ENCODE assay signal across 11 cellular contexts in the genomic region with DNA sequence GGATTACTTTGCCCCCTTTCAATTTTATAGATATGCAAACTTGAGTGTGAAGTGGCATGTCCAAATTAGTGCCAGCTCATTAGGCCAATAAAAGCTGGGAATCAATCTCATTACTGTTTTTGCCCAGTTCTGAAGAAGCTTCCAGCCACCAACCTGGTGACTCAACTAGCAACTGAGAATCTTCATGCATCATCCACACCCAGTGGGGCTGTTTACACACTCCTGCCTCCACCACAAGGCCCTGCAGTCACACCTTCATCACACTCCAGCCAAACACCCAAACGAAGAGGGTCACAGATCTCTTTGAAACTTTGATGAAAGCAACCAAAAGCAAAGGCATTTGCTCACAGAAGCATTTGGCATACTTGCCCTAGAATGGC. TPM values are rescaled to one million over a fixed set of nuclear protein-coding genes. Genes with fewer than 3 reads are reported as not detected.
DNase-seq lines count a peak whose midpoint lies in the region; ATAC-seq and TF ChIP-seq lines count a peak whose summit lies in the region.
"Had no signal": no experiment of that assay in that cellular context is flagged by ENCODE, and none has a peak within 500 bp of the region (broad histone marks: within the 10 kb centered on the region; RNA-seq: fewer than 3 reads in every experiment).

No MANE protein-coding gene starts in this region.

- H3K36me3 ChIP-seq in RWPE2 (ENCODE audit: low read depth), result no peaks in the 10 kb centered on the region
- H3K36me3 ChIP-seq: prostate gland had no signal

- H3K9me3 ChIP-seq in RWPE2 (ENCODE audit: severe bottlenecking), result no peaks in the 10 kb centered on the region
- H3K9me3 ChIP-seq: prostate gland had no signal

- no peak overlapping the region for H3K27ac Mint-ChIP-seq in activated CD4-positive, alpha-beta memory T cell treated with anti-CD3 and anti-CD28 coated beads for 36 hours
- H3K27ac Mint-ChIP-seq in activated CD4-positive, alpha-beta memory T cell treated with anti-CD3 and anti-CD28 coated beads, Interleukin-2, amount 10 ng/mL, durations not matched to agents 7 days and 5 days, result no peak overlapping the region
- no peak overlapping the region for H3K27ac Mint-ChIP-seq in stimulated activated effector memory CD8-positive, alpha-beta T cell treated with anti-CD3 and anti-CD28 coated beads, Interleukin-12 subunit alpha, Interleukin-12 subunit beta, amount 100 ng/mL, for 72 hours
- H3K27ac Mint-ChIP-seq: activated naive CD8-positive, alpha-beta T cell treated with anti-CD3 and anti-CD28 coated beads, Interleukin-2, amount 10 ng/mL, durations not matched to agents 7 days and 5 days had no signal

- ATAC-seq in RWPE2 (ENCODE audit: low read depth), result peak; percentile 52; the same call in 2 of the 3 replicates
- peak; percentile 75 for ATAC-seq in stimulated activated effector memory CD8-positive, alpha-beta T cell treated with anti-CD3 and anti-CD28 coated beads, Interleukin-12 subunit alpha, Interleukin-12 subunit beta, amount 100 ng/mL, for 72 hours
- ATAC-seq in GM21390 (IDR thresholded peaks at IDR 0.05; ENCODE audit: unreplicated experiment), result no peak
- ATAC-seq: Panc1 had no signal

- TF ChIP-seq CTCF in RWPE2 (IDR thresholded peaks at IDR 0.05; ENCODE audit: poor library complexity, severe bottlenecking), result no peak

- H3K27ac ChIP-seq in RWPE2 (ENCODE audit: poor library complexity, severe bottlenecking), result no peak overlapping the region
- H3K27ac ChIP-seq: prostate gland had no signal

- H3K36me3 Mint-ChIP-seq in activated CD4-positive, alpha-beta memory T cell treated with anti-CD3 and anti-CD28 coated beads for 36 hours, result no peaks in the 10 kb centered on the region
- H3K36me3 Mint-ChIP-seq in activated CD4-positive, alpha-beta memory T cell treated with anti-CD3 and anti-CD28 coated beads, Interleukin-2, amount 10 ng/mL, durations not matched to agents 7 days and 5 days (ENCODE audit: low read depth), result no peaks in the 10 kb centered on the region
- H3K36me3 Mint-ChIP-seq in stimulated activated effector memory CD8-positive, alpha-beta T cell treated with anti-CD3 and anti-CD28 coated beads, Interleukin-12 subunit alpha, Interleukin-12 subunit beta, amount 100 ng/mL, for 72 hours, result no peaks in the 10 kb centered on the region

- H3K4me1 ChIP-seq in RWPE2 (ENCODE audit: insufficient read depth, poor library complexity, severe bottlenecking), result peaks cover 11% of the 10 kb centered on the region
- H3K4me1 ChIP-seq: prostate gland had no signal

- CTCF ChIA-PET in activated CD4-positive, alpha-beta memory T cell treated with anti-CD3 and anti-CD28 coated beads for 36 hours (lab: Charles Lee), result no interaction called here
- CTCF ChIA-PET in activated CD4-positive, alpha-beta memory T cell treated with anti-CD3 and anti-CD28 coated beads, Interleukin-2, amount 10 ng/mL, durations not matched to agents 7 days and 5 days (lab: Charles Lee), result no interaction called here

- H3K27me3 ChIP-seq in RWPE2 (ENCODE audit: insufficient read depth, poor library complexity, severe bottlenecking), result no peaks in the 10 kb centered on the region

- intact Hi-C loops in activated CD4-positive, alpha-beta memory T cell treated with anti-CD3 and anti-CD28 coated beads for 36 hours (cut with micrococcal nuclease), result no loop called here

- H3K4me3 ChIP-seq in RWPE2 (ENCODE audit: severe bottlenecking), result no peak overlapping the region
- H3K4me3 ChIP-seq: prostate gland had no signal

- peaks cover 26% of the 10 kb centered on the region for H3K27me3 Mint-ChIP-seq in activated CD4-positive, alpha-beta memory T cell treated with anti-CD3 and anti-CD28 coated beads for 36 hours
- H3K27me3 Mint-ChIP-seq in activated CD4-positive, alpha-beta memory T cell treated with anti-CD3 and anti-CD28 coated beads, Interleukin-2, amount 10 ng/mL, durations not matched to agents 7 days and 5 days, result peaks cover 7% of the 10 kb centered on the region

- no peaks in the 10 kb centered on the region for H3K9me3 Mint-ChIP-seq in activated CD4-positive, alpha-beta memory T cell treated with anti-CD3 and anti-CD28 coated beads for 36 hours
- no peaks in the 10 kb centered on the region for H3K9me3 Mint-ChIP-seq in activated CD4-positive, alpha-beta memory T cell treated with anti-CD3 and anti-CD28 coated beads, Interleukin-2, amount 10 ng/mL, durations not matched to agents 7 days and 5 days
- H3K9me3 Mint-ChIP-seq in stimulated activated effector memory CD8-positive, alpha-beta T cell treated with anti-CD3 and anti-CD28 coated beads, Interleukin-12 subunit alpha, Interleukin-12 subunit beta, amount 100 ng/mL, for 72 hours, result no peaks in the 10 kb centered on the region
- H3K9me3 Mint-ChIP-seq: activated naive CD8-positive, alpha-beta T cell treated with anti-CD3 and anti-CD28 coated beads, Interleukin-2, amount 10 ng/mL, durations not matched to agents 7 days and 5 days had no signal

- POLR2A ChIA-PET in activated CD4-positive, alpha-beta memory T cell treated with anti-CD3 and anti-CD28 coated beads for 36 hours (lab: Charles Lee), result no interaction called here
- POLR2A ChIA-PET in activated CD4-positive, alpha-beta memory T cell treated with anti-CD3 and anti-CD28 coated beads, Interleukin-2, amount 10 ng/mL, durations not matched to agents 7 days and 5 days (lab: Charles Lee), result no interaction called here

- DNase-seq in activated CD4-positive, alpha-beta memory T cell treated with anti-CD3 and anti-CD28 coated beads for 36 hours, result peak; percentile 55
- no peak for DNase-seq in activated CD4-positive, alpha-beta memory T cell treated with anti-CD3 and anti-CD28 coated beads, Interleukin-2, amount 10 ng/mL, durations not matched to agents 7 days and 5 days
- DNase-seq in RWPE2 (ENCODE audit: low spot score) (no peak), glomerular visceral epithelial cell (ENCODE audit: extremely low spot score) (peak; percentile 15), middle frontal gyrus (ENCODE audit: extremely low spot score, low spot score) (no peak), NCI-H1694 treated with DMSO at 0.1 percent for 48 hours (lab: John Stamatoyannopoulos, UW) (no peak)
- DNase-seq in stimulated activated effector memory CD8-positive, alpha-beta T cell treated with anti-CD3 and anti-CD28 coated beads, Interleukin-12 subunit alpha, Interleukin-12 subunit beta, amount 100 ng/mL, for 72 hours (ENCODE audit: low spot score in 2 of 2), result no peak
- DNase-seq: activated naive CD8-positive, alpha-beta T cell treated with anti-CD3 and anti-CD28 coated beads, Interleukin-2, amount 10 ng/mL, durations not matched to agents 7 days and 5 days had no signal

- H3K4me1 Mint-ChIP-seq in activated CD4-positive, alpha-beta memory T cell treated with anti-CD3 and anti-CD28 coated beads for 36 hours (ENCODE audit: low read depth), result peaks cover 17% of the 10 kb centered on the region
- peaks cover 11% of the 10 kb centered on the region for H3K4me1 Mint-ChIP-seq in activated CD4-positive, alpha-beta memory T cell treated with anti-CD3 and anti-CD28 coated beads, Interleukin-2, amount 10 ng/mL, durations not matched to agents 7 days and 5 days
- H3K4me1 Mint-ChIP-seq in stimulated activated effector memory CD8-positive, alpha-beta T cell treated with anti-CD3 and anti-CD28 coated beads, Interleukin-12 subunit alpha, Interleukin-12 subunit beta, amount 100 ng/mL, for 72 hours, result peaks cover 4% of the 10 kb centered on the region
- H3K4me1 Mint-ChIP-seq: activated naive CD8-positive, alpha-beta T cell treated with anti-CD3 and anti-CD28 coated beads, Interleukin-2, amount 10 ng/mL, durations not matched to agents 7 days and 5 days had no signal

- no peak overlapping the region for H3K4me3 Mint-ChIP-seq in activated CD4-positive, alpha-beta memory T cell treated with anti-CD3 and anti-CD28 coated beads for 36 hours
- no peak overlapping the region for H3K4me3 Mint-ChIP-seq in activated CD4-positive, alpha-beta memory T cell treated with anti-CD3 and anti-CD28 coated beads, Interleukin-2, amount 10 ng/mL, durations not matched to agents 7 days and 5 days
- no peak overlapping the region for H3K4me3 Mint-ChIP-seq in stimulated activated effector memory CD8-positive, alpha-beta T cell treated with anti-CD3 and anti-CD28 coated beads, Interleukin-12 subunit alpha, Interleukin-12 subunit beta, amount 100 ng/mL, for 72 hours
- H3K4me3 Mint-ChIP-seq: activated naive CD8-positive, alpha-beta T cell treated with anti-CD3 and anti-CD28 coated beads, Interleukin-2, amount 10 ng/mL, durations not matched to agents 7 days and 5 days had no signal

RNA-seq across cellular contexts. Expression of a gene that starts 41.3 kb away (rescaled TPM):
- 1 to 10 TPM in 1 of 2 experiments, under 1 TPM in 1; 0.70 to 1.4 TPM for total RNA-seq in activated CD4-positive, alpha-beta memory T cell treated with anti-CD3 and anti-CD28 coated beads for 36 hours
- total RNA-seq in activated CD4-positive, alpha-beta memory T cell treated with anti-CD3 and anti-CD28 coated beads, Interleukin-2, amount 10 ng/mL, durations not matched to agents 7 days and 5 days, result not detected

Comparison
In these comparisons a context has a peak if more than half of its experiments do, and no peak if none do; other contexts are left out.
1. DNase-seq: peak in activated CD4-positive, alpha-beta memory T cell treated with anti-CD3 and anti-CD28 coated beads for 36 hours (single experiment) and glomerular visceral epithelial cell (single experiment); none in activated CD4-positive, alpha-beta memory T cell treated with anti-CD3 and anti-CD28 coated beads, Interleukin-2, amount 10 ng/mL, durations not matched to agents 7 days and 5 days (single experiment), RWPE2 (single experiment), stimulated activated effector memory CD8-positive, alpha-beta T cell treated with anti-CD3 and anti-CD28 coated beads, Interleukin-12 subunit alpha, Interleukin-12 subunit beta, amount 100 ng/mL, for 72 hours (0 of 2), middle frontal gyrus (single experiment) and NCI-H1694 treated with DMSO at 0.1 percent for 48 hours (single experiment).